ENCODE assay signal across 8 cellular contexts in the genomic region with DNA sequence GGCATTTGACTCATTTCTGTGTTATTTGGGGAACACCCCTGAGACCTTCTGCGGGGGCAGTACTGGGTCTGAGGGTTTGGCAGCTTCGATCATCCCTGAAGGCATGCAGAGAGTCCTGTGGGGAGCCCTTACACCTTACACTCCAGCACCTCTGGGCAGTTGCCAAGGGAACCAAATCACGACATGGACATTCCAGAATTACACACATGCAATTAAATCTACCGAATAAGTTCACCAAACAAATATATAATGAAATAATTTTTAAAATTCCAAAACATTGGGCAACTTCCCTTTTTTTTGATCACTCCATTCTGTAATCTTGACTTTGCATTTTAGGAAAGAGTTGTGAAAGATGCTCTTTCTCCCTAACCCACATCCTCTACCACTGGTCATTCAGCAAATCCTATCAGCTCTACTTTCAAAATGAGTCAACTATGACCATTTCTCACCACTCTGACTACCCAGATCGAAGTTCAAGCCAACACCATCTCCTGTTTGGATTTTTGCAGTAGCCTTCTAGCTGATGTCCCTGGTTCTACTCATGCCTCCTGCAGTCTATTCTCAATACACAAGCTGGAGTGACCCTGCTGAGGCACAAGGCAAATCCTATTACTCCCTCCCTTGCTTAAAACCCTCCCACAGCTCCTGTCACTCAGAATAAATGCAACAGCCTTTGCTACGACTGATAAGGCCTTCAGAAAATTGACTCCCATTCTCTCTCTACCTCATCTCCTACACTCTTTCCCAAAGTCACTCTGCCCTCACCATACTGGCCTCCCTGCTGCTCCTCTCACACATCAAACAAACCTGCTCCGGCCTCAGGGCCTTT.
DNase-seq lines count a peak whose midpoint lies in the region; ATAC-seq, FAIRE-seq and TF ChIP-seq lines count a peak whose summit lies in the region.

No MANE protein-coding gene starts in this region.

- no peaks in the 10 kb centered on the region for H3K27me3 ChIP-seq in gastroesophageal sphincter

- no peak overlapping the region for H3K27ac ChIP-seq in gastroesophageal sphincter

- no peak for FAIRE-seq in GM19239 (lab: Jason Lieb, UNC)

- no peaks in the 10 kb centered on the region for H3K36me3 ChIP-seq in gastroesophageal sphincter

- H3K9me3 ChIP-seq in gastroesophageal sphincter, result no peaks in the 10 kb centered on the region

- peak; percentile 74 for ATAC-seq in HG02610 (IDR thresholded peaks at IDR 0.05; ENCODE audit: unreplicated experiment)
- ATAC-seq in gastroesophageal sphincter, result peak; percentile 68

- H3K4me3 ChIP-seq in gastroesophageal sphincter, result no peak overlapping the region

- no peak for TF ChIP-seq POLR2A in gastroesophageal sphincter (IDR thresholded peaks at IDR 0.05)

- DNase-seq in EL, result peak; percentile 65
- peak; percentile 68 for DNase-seq in NOMO-1 treated with DMSO at 0.1 percent for 48 hours (lab: John Stamatoyannopoulos, UW; ENCODE audit: unreplicated experiment)
- DNase-seq in GM19239 (ENCODE audit: insufficient read length, low spot score), result no peak
- no peak for DNase-seq in activated T-cell treated with anti-CD3 and anti-CD28 coated beads for 4 hours
- DNase-seq in NCI-H2196 treated with DMSO at 0.1 percent for 48 hours (lab: John Stamatoyannopoulos, UW; ENCODE audit: unreplicated experiment), result no peak
- DNase-seq in GM19240 (ENCODE audit: insufficient read length, low spot score), result no peak

- WGBS in gastroesophageal sphincter (ENCODE audit: low coverage in 1 of 2), 2 donors, result 71 to 86% methylated on average over 5 to 7 of the region's 7 CpGs

- TF ChIP-seq EP300 in gastroesophageal sphincter (IDR thresholded peaks at IDR 0.05), result no peak

- H3K4me1 ChIP-seq in gastroesophageal sphincter, result peaks cover 0 to 6% (median 0%) of the 10 kb centered on the region in 3 donors

- TF ChIP-seq CTCF in gastroesophageal sphincter (IDR thresholded peaks at IDR 0.05), result no peak

Comparison
In these comparisons a context has a peak if more than half of its experiments do, and no peak if none do; other contexts are left out.
1. DNase-seq: peak in EL (single experiment) and NOMO-1 treated with DMSO at 0.1 percent for 48 hours (single experiment); none in GM19239 (single experiment), activated T-cell treated with anti-CD3 and anti-CD28 coated beads for 4 hours (single experiment), NCI-H2196 treated with DMSO at 0.1 percent for 48 hours (single experiment) and GM19240 (single experiment).